ENCODE assay signal across 18 cellular contexts in genomic region chr7:151681726-151682125, GRCh38.
"Had no signal": no experiment of that assay in that cellular context is flagged by ENCODE, and none has a peak within 500 bp of the region (broad histone marks: within the 10 kb centered on the region; RNA-seq: fewer than 3 reads in every experiment).

No MANE protein-coding gene starts in this region.

- H3K27ac Mint-ChIP-seq: endodermal cell had no signal

- H3K27me3 ChIP-seq: cardiac muscle cell, dorsolateral prefrontal cortex, neutrophil had no signal

- H3K27me3 Mint-ChIP-seq: naive thymus-derived CD4-positive, alpha-beta T cell had no signal

- H3K4me3 ChIP-seq: cardiac muscle cell, dorsolateral prefrontal cortex, mucosa of descending colon, SK-N-MC, smooth muscle cell had no signal

- H3K4me2 ChIP-seq: smooth muscle cell had no signal

- H3K9ac ChIP-seq: parathyroid adenoma had no signal

- DNase-seq: activated CD4-positive, alpha-beta T cell treated with anti-CD3 and anti-CD28 coated beads, Interleukin-2, amount 50 U/mL, for 1 hour; activated CD4-positive, CD25-positive, alpha-beta regulatory T cell; activated naive CD4-positive, alpha-beta T cell treated with anti-CD3 and anti-CD28 coated beads, Interleukin-2, amount 50 U/mL, for 16 hours; activated T-cell treated with anti-CD3 and anti-CD28 coated beads for 4 hours; dorsolateral prefrontal cortex; endodermal cell; left cardiac atrium; mucosa of descending colon; naive thymus-derived CD4-positive, alpha-beta T cell; retina; stimulated activated CD4-positive, alpha-beta T cell treated with anti-CD3 and anti-CD28 coated beads, Interleukin-4, amount 100 ng/mL, for 4 hours; stimulated activated CD8-positive, alpha-beta memory T cell treated with anti-CD3 and anti-CD28 coated beads, Interleukin-4, amount 100 ng/mL, for 48 hours; stimulated activated naive CD4-positive, alpha-beta T cell treated with Interleukin-2 at 50 U/mL for 16 hours had no signal

- H3K4me3 Mint-ChIP-seq: endodermal cell; naive thymus-derived CD4-positive, alpha-beta T cell had no signal

- H3K4me1 ChIP-seq: parathyroid adenoma had no signal

- H3K9me3 ChIP-seq: mucosa of descending colon, neutrophil had no signal

- H3K36me3 ChIP-seq: cardiac muscle cell, neutrophil had no signal

- H3K9me3 Mint-ChIP-seq: endodermal cell; naive thymus-derived CD4-positive, alpha-beta T cell had no signal

- H3K27ac ChIP-seq: cardiac muscle cell, neutrophil, parathyroid adenoma, SK-N-MC had no signal

- H2AFZ ChIP-seq: parathyroid adenoma had no signal

- H3K79me2 ChIP-seq: parathyroid adenoma had no signal

- ATAC-seq: left cardiac atrium; mucosa of descending colon; naive thymus-derived CD4-positive, alpha-beta T cell had no signal
